ENCODE assay signal across 18 cellular contexts in genomic region chr13:109733550-109733949, GRCh38.
"Had no signal": no experiment of that assay in that cellular context is flagged by ENCODE, and none has a peak within 500 bp of the region (broad histone marks: within the 10 kb centered on the region; RNA-seq: fewer than 3 reads in every experiment).

No MANE protein-coding gene starts in this region.

- ATAC-seq: left lobe of liver; naive thymus-derived CD4-positive, alpha-beta T cell; sciatic nerve had no signal

- H3K4me3 ChIP-seq: dorsolateral prefrontal cortex, lung, prostate gland, right atrium auricular region, smooth muscle cell, thoracic aorta, tibial nerve, upper lobe of left lung had no signal

- H3K4me3 Mint-ChIP-seq: naive thymus-derived CD4-positive, alpha-beta T cell had no signal

- H3K27ac ChIP-seq: dorsolateral prefrontal cortex, prostate gland, right atrium auricular region, thoracic aorta, tibial nerve, upper lobe of left lung had no signal

- H3K4me1 ChIP-seq: prostate gland, tibial nerve, upper lobe of left lung had no signal

- H3K9me3 ChIP-seq: prostate gland, right atrium auricular region, thoracic aorta, tibial nerve, upper lobe of left lung had no signal

- H3K27me3 ChIP-seq: dorsolateral prefrontal cortex, right atrium auricular region, tibial nerve, upper lobe of left lung had no signal

- H3K4me2 ChIP-seq: smooth muscle cell had no signal

- H3K36me3 ChIP-seq: prostate gland, right atrium auricular region, thoracic aorta, tibial nerve, upper lobe of left lung had no signal

- DNase-seq: dorsolateral prefrontal cortex; effector CD4-positive, alpha-beta T cell; mesenchymal stem cell; naive thymus-derived CD4-positive, alpha-beta T cell; stimulated activated CD4-positive, alpha-beta T cell treated with anti-CD3 and anti-CD28 coated beads, Interleukin-12 subunit alpha, Interleukin-12 subunit beta, amount 100 ng/mL, for 4 hours; stimulated activated CD4-positive, alpha-beta T cell treated with anti-CD3 and anti-CD28 coated beads, Interleukin-1b, Interleukin-23, amount 100 ng/mL, for 48 hours; stimulated activated CD4-positive, alpha-beta T cell treated with anti-CD3 and anti-CD28 coated beads, Interleukin-4, amount 100 ng/mL, for 1 hour; stimulated activated CD8-positive, alpha-beta memory T cell treated with anti-CD3 and anti-CD28 coated beads, Interleukin-4, amount 100 ng/mL, for 48 hours; stimulated activated naive CD4-positive, alpha-beta T cell treated with Interleukin-2 at 50 U/mL for 16 hours had no signal
